In genomic region chr6:49606696-49607390, GRCh38 we compare ENCODE assay signal across 8 cellular contexts. TPM values are rescaled to one million over a fixed set of nuclear protein-coding genes. Genes with fewer than 3 reads are reported as not detected.
A peak's percentile ranks its signal among the peaks of the same experiment; 100 is the strongest.
DNase-seq lines count a peak whose midpoint lies in the region; ATAC-seq and TF ChIP-seq lines count a peak whose summit lies in the region.

No MANE protein-coding gene starts in this region.

- H3K27me3 Mint-ChIP-seq in activated T-cell treated with anti-CD3 and anti-CD28 coated beads, Interleukin-2, amount 50 U/mL, for 72 hours (ENCODE audit: low read depth): no peaks in the 10 kb centered on the region
- H3K27me3 Mint-ChIP-seq in stimulated activated naive B cell treated with anti-CD40 and anti-IgM and Interleukin-4, amounts not matched to agents 10 μg/mL and 1 μg/mL and 100 μg/mL, for 72 hours: peaks cover 0 to 5% of the 10 kb centered on the region in 2 donors

- H3K4me1 Mint-ChIP-seq in activated T-cell treated with anti-CD3 and anti-CD28 coated beads, Interleukin-2, amount 50 U/mL, for 72 hours (ENCODE audit: low read depth): no peaks in the 10 kb centered on the region
- no peaks in the 10 kb centered on the region for H3K4me1 Mint-ChIP-seq in stimulated activated naive B cell treated with anti-CD40 and anti-IgM and Interleukin-4, amounts not matched to agents 10 μg/mL and 1 μg/mL and 100 μg/mL, for 72 hours

- ATAC-seq in activated T-cell treated with anti-CD3 and anti-CD28 coated beads, Interleukin-2, amount 50 U/mL, for 72 hours (replicated peaks in 1 of 2): peak in 1 of 2 donors; percentile 48
- ATAC-seq in GM21576 (IDR thresholded peaks at IDR 0.05; ENCODE audit: unreplicated experiment): peak; percentile 96
- peak; percentile 55 to 73 for ATAC-seq in stimulated activated naive B cell treated with anti-CD40 and anti-IgM and Interleukin-4, amounts not matched to agents 10 μg/mL and 1 μg/mL and 100 μg/mL, for 72 hours (replicated peaks)

- no peak overlapping the region for H3K4me3 Mint-ChIP-seq in activated T-cell treated with anti-CD3 and anti-CD28 coated beads, Interleukin-2, amount 50 U/mL, for 72 hours
- no peak overlapping the region for H3K4me3 Mint-ChIP-seq in stimulated activated naive B cell treated with anti-CD40 and anti-IgM and Interleukin-4, amounts not matched to agents 10 μg/mL and 1 μg/mL and 100 μg/mL, for 72 hours

- H3K36me3 Mint-ChIP-seq in activated T-cell treated with anti-CD3 and anti-CD28 coated beads, Interleukin-2, amount 50 U/mL, for 72 hours (ENCODE audit: insufficient read depth in 2 of 2): peaks cover 0 to 1% of the 10 kb centered on the region in 2 donors
- no peaks in the 10 kb centered on the region for H3K36me3 Mint-ChIP-seq in stimulated activated naive B cell treated with anti-CD40 and anti-IgM and Interleukin-4, amounts not matched to agents 10 μg/mL and 1 μg/mL and 100 μg/mL, for 72 hours

- H3K4me3 ChIP-seq in astrocyte of the cerebellum (ENCODE audit: low read depth, low read length): no peak overlapping the region

- peak; percentile 87 for TF ChIP-seq CTCF in astrocyte of the cerebellum (IDR thresholded peaks at IDR 0.05; ENCODE audit: low read depth, low read length, missing control alignments)

- DNase-seq in activated T-cell treated with anti-CD3 and anti-CD28 coated beads, Interleukin-2, amount 50 U/mL, for 72 hours: peak; percentile 4 to 21
- DNase-seq in activated T-cell treated with anti-CD3 and anti-CD28 coated beads for 4 hours: no peak
- DNase-seq in HT-29 (ENCODE audit: low spot score): peak; percentile 95
- DNase-seq in NCI-H748 treated with DMSO at 0.1 percent for 48 hours (lab: John Stamatoyannopoulos, UW): peak; percentile 86
- peak; percentile 84 for DNase-seq in astrocyte of the cerebellum (ENCODE audit: low read depth)
- DNase-seq in iPS DF 4.7 (ENCODE audit: extremely low read depth, low spot score): peak; percentile 44
- DNase-seq in stimulated activated naive B cell treated with anti-CD40 and anti-IgM and Interleukin-4, amounts not matched to agents 10 μg/mL and 1 μg/mL and 100 μg/mL, for 72 hours: no peak

- no peaks in the 10 kb centered on the region for H3K9me3 Mint-ChIP-seq in activated T-cell treated with anti-CD3 and anti-CD28 coated beads, Interleukin-2, amount 50 U/mL, for 72 hours
- H3K9me3 Mint-ChIP-seq in stimulated activated naive B cell treated with anti-CD40 and anti-IgM and Interleukin-4, amounts not matched to agents 10 μg/mL and 1 μg/mL and 100 μg/mL, for 72 hours: peaks cover 0 to 4% of the 10 kb centered on the region in 2 donors

- H3K27ac Mint-ChIP-seq in activated T-cell treated with anti-CD3 and anti-CD28 coated beads, Interleukin-2, amount 50 U/mL, for 72 hours: no peak overlapping the region
- no peak overlapping the region for H3K27ac Mint-ChIP-seq in stimulated activated naive B cell treated with anti-CD40 and anti-IgM and Interleukin-4, amounts not matched to agents 10 μg/mL and 1 μg/mL and 100 μg/mL, for 72 hours

- in situ Hi-C loops in astrocyte of the cerebellum (cut with HindIII; ENCODE audit: low sequenced_read_pairs): no loop called here

RNA-seq across cellular contexts. Expression of gene RHAG, which starts 29.8 kb away (rescaled TPM):
- not detected for total RNA-seq in activated T-cell treated with anti-CD3 and anti-CD28 coated beads, Interleukin-2, amount 50 U/mL, for 72 hours
- not detected in 2 replicates for total RNA-seq in HT-29 (2014; rRNA removed; shearing (Covaris generic))

RNA-seq across cellular contexts. Expression of gene C6orf141, which starts 56.4 kb away (rescaled TPM):
- total RNA-seq in activated T-cell treated with anti-CD3 and anti-CD28 coated beads, Interleukin-2, amount 50 U/mL, for 72 hours: under 1 TPM in 1 of 2 donors, not detected in 1; 0.67 TPM
- 36.8 and 45.8 TPM in 2 replicates for total RNA-seq in HT-29 (2014; rRNA removed; shearing (Covaris generic))

Comparison
In these comparisons a context has a peak if more than half of its experiments do, and no peak if none do; other contexts are left out.
1. DNase-seq: peak in activated T-cell treated with anti-CD3 and anti-CD28 coated beads, Interleukin-2, amount 50 U/mL, for 72 hours (2 of 2), HT-29 (single experiment), NCI-H748 treated with DMSO at 0.1 percent for 48 hours (single experiment), astrocyte of the cerebellum (single experiment) and iPS DF 4.7 (single experiment); none in activated T-cell treated with anti-CD3 and anti-CD28 coated beads for 4 hours (single experiment) and stimulated activated naive B cell treated with anti-CD40 and anti-IgM and Interleukin-4, amounts not matched to agents 10 μg/mL and 1 μg/mL and 100 μg/mL, for 72 hours (single experiment).
2. RNA of gene C6orf141, which starts 56.4 kb away (total RNA-seq): 36.8 to 45.8 TPM in HT-29; 0.67 TPM in activated T-cell treated with anti-CD3 and anti-CD28 coated beads, Interleukin-2, amount 50 U/mL, for 72 hours; every median in the first group is over 10 times any median in the second.